Comparison of ENCODE assay signal across 1 cellular context in genomic region chr16:28503470-28504259, GRCh38.
TF ChIP-seq lines count a peak whose summit lies in the region.

No MANE protein-coding gene starts in this region.

TF ChIP-seq in K562, 482 proteins besides CTCF, POLR2A, EP300 and RAD21:
- TF ChIP-seq TCF7 (IDR thresholded peaks at IDR 0.05; ENCODE audit: borderline replicate concordance) (no peak), CBFB (CRISPR knock-in tag; IDR thresholded peaks at IDR 0.05) (0 out of 2 replicates have a peak, but pooled peaks have one; percentile 29), FOSL1 (tag; conservative IDR thresholded peaks at IDR 0.05) (peak; percentile 29; the same call in 1 of the 2 replicates)
